26 cellular contexts compared by ENCODE assay signal in genomic region chr2:72211359-72211758, GRCh38.
DNase-seq lines count a peak whose midpoint lies in the region; ATAC-seq, FAIRE-seq and TF ChIP-seq lines count a peak whose summit lies in the region.
"Had no signal": no experiment of that assay in that cellular context is flagged by ENCODE, and none has a peak within 500 bp of the region (broad histone marks: within the 10 kb centered on the region; RNA-seq: fewer than 3 reads in every experiment).

No MANE protein-coding gene starts in this region.

- H2AFZ ChIP-seq in mammary epithelial cell (ENCODE audit: low read depth, low read length) = no peak overlapping the region
- H2AFZ ChIP-seq in keratinocyte (ENCODE audit: control insufficient read depth, low read length) = no peak overlapping the region
- H2AFZ ChIP-seq: neural progenitor cell had no signal

- no peak for ATAC-seq in A549
- ATAC-seq: heart left ventricle; left ventricle myocardium superior; stimulated activated effector memory CD8-positive, alpha-beta T cell treated with anti-CD3 and anti-CD28 coated beads, Interleukin-12 subunit alpha, Interleukin-12 subunit beta, amount 100 ng/mL, for 72 hours; T-helper 17 cell had no signal

- intact Hi-C loops in mammary epithelial cell (cut with micrococcal nuclease) (loop anchor here (5.0 kb wide), 1 partner anchor 116 kb away; no protein-coding TSS in a partner anchor), testis (cut with DNase I; ENCODE audit: low total_unique reads) (no loop called here)

- TF ChIP-seq RAD21 in A549 (conservative IDR thresholded peaks at IDR 0.05 in 1 of 2, IDR thresholded peaks at IDR 0.05 in 1 of 2) = no peak

- H4K20me1 ChIP-seq in mammary epithelial cell (ENCODE audit: insufficient read depth, low read length) (no peaks in the 10 kb centered on the region), keratinocyte (ENCODE audit: control insufficient read depth, extremely low read depth, insufficient read depth, low read length) (no peaks in the 10 kb centered on the region)

- peak; percentile 32 for FAIRE-seq in A549 (lab: Jason Lieb, UNC)
- FAIRE-seq in keratinocyte (lab: Jason Lieb, UNC) = peak; percentile 62
- FAIRE-seq: GM12892 had no signal

- H3K9me3 ChIP-seq in A549 = no peaks in the 10 kb centered on the region
- H3K9me3 ChIP-seq in mammary epithelial cell (replicated peaks; ENCODE audit: insufficient read depth, low read length) = no peaks in the 10 kb centered on the region
- no peaks in the 10 kb centered on the region for H3K9me3 ChIP-seq in keratinocyte (ENCODE audit: control insufficient read depth, low read depth, low read length)
- H3K9me3 ChIP-seq in WERI-Rb-1 (ENCODE audit: severe bottlenecking) = no peaks in the 10 kb centered on the region
- no peaks in the 10 kb centered on the region for H3K9me3 ChIP-seq in testis
- H3K9me3 ChIP-seq: BE2C, heart left ventricle had no signal

- TF ChIP-seq EP300 in A549 (IDR thresholded peaks at IDR 0.05) = no peak

- H3K9ac ChIP-seq in mammary epithelial cell (ENCODE audit: insufficient read depth, low read length) = no peak overlapping the region
- no peak overlapping the region for H3K9ac ChIP-seq in keratinocyte (ENCODE audit: control insufficient read depth, extremely low read depth, insufficient read depth, low read length)
- H3K9ac ChIP-seq: neural progenitor cell had no signal

- peak in 1 of 2 experiments; percentile 38 for DNase-seq in A549 (ENCODE audit: low read depth in 1 of 2, low spot score in 1 of 2)
- peak; percentile 21 for DNase-seq in LoVo (ENCODE audit: low spot score)
- DNase-seq in mammary epithelial cell = peak; percentile 69
- no peak for DNase-seq in keratinocyte (ENCODE audit: low read depth, low spot score)
- DNase-seq in WERI-Rb-1 = no peak
- DNase-seq in testis = no peak
- no peak for DNase-seq in SKM-1 (lab: John Stamatoyannopoulos, UW; ENCODE audit: unreplicated experiment)
- no peak for DNase-seq in MV-4-11 (lab: John Stamatoyannopoulos, UW)
- DNase-seq: activated CD4-positive, alpha-beta T cell treated with anti-CD3 and anti-CD28 coated beads for 48 hours; activated naive CD4-positive, alpha-beta T cell treated with anti-CD3 and anti-CD28 coated beads, Interleukin-2, amount 10 ng/mL, durations not matched to agents 7 days and 5 days; activated T-cell treated with anti-CD3 and anti-CD28 coated beads, Interleukin-2, amount 50 U/mL, for 48 hours; anterior cingulate cortex; BE2C; DMS79 treated with DMSO at 0.1 percent for 48 hours; endodermal cell; heart left ventricle; Kasumi-1; left ventricle myocardium superior; NCI-H1105 treated with DMSO at 0.1 percent for 48 hours; NCI-H2081 treated with DMSO at 0.1 percent for 48 hours; NCI-H510A; stimulated activated CD4-positive, alpha-beta T cell treated with anti-CD3 and anti-CD28 coated beads, Interleukin-2, amount 100 ng/mL, for 24 hours; T-helper 17 cell had no signal

- H3K36me3 ChIP-seq in mammary epithelial cell (ENCODE audit: insufficient read depth, low read length) (no peaks in the 10 kb centered on the region), keratinocyte (ENCODE audit: control insufficient read depth in 2 of 2, extremely low read depth in 1 of 2, insufficient read depth in 2 of 2, low read length in 2 of 2) (peaks cover 0 to 2% of the 10 kb centered on the region in 2 experiments), WERI-Rb-1 (no peaks in the 10 kb centered on the region), testis (ENCODE audit: low read depth, missing control alignments) (no peaks in the 10 kb centered on the region)
- H3K36me3 ChIP-seq: BE2C, heart left ventricle, neural progenitor cell had no signal

- peaks cover 42% of the 10 kb centered on the region for H3K4me1 ChIP-seq in A549
- peaks cover 6% of the 10 kb centered on the region for H3K4me1 ChIP-seq in mammary epithelial cell (ENCODE audit: insufficient read depth, low read length)
- peaks cover 6% of the 10 kb centered on the region for H3K4me1 ChIP-seq in keratinocyte (ENCODE audit: control insufficient read depth, extremely low read depth, insufficient read depth, low read length)
- no peaks in the 10 kb centered on the region for H3K4me1 ChIP-seq in testis
- H3K4me1 ChIP-seq: BE2C, neural progenitor cell had no signal

- in situ Hi-C loops in mammary epithelial cell (cut with MboI; ENCODE audit: low sequenced_read_pairs in 2 of 2) = no loop called here

- 76% methylated on average over 2 of the region's 2 CpGs for WGBS in A549 (ENCODE audit: missing lambda C conversion rate)
- WGBS in mammary epithelial cell (ENCODE audit: low coverage, missing lambda C conversion rate) = 94% methylated on average over 2 of the region's 2 CpGs
- 94 to 98% methylated on average over 2 of the region's 2 CpGs for WGBS in testis, 2 donors

- H3K79me2 ChIP-seq in mammary epithelial cell (ENCODE audit: insufficient read depth, low read length) = no peaks in the 10 kb centered on the region
- no peaks in the 10 kb centered on the region for H3K79me2 ChIP-seq in keratinocyte (ENCODE audit: control insufficient read depth, insufficient read depth, low read length)

- dilution Hi-C loops in mammary epithelial cell (cut with HindIII; ENCODE audit: low sequenced_read_pairs) = loop anchor here (5.0 kb wide), 2 partner anchors 34 to 41 kb away; no protein-coding TSS in a partner anchor
- dilution Hi-C loops in keratinocyte (cut with MboI; ENCODE audit: extremely low pct_ligation_motif_present, low sequenced_read_pairs) = no loop called here

- BruUV-seq in mammary epithelial cell (replicated peaks; lab: Mats Ljungman, UMichigan) = no TSS peak

- TF ChIP-seq POLR2A in A549 (IDR thresholded peaks at IDR 0.05; ENCODE audit: low read length) (no peak), testis (IDR thresholded peaks at IDR 0.05) (no peak)

- CTCF ChIA-PET in A549 (lab: Yijun Ruan, JAX) = interaction anchor here (0.6 kb wide), 1 partner anchor 25 kb away, joined by 3 read pairs; no protein-coding TSS in a partner anchor
- CTCF ChIA-PET in mammary epithelial cell (lab: Charles Lee; ENCODE audit: low non-redundant PET) = interaction anchor here (0.5 to 0.7 kb wide), 2 partner anchors 51 to 1111 kb away, joined by 3 read pairs; no protein-coding TSS in a partner anchor

- TF ChIP-seq CTCF in A549 (IDR thresholded peaks at IDR 0.05) (no peak), mammary epithelial cell (conservative IDR thresholded peaks at IDR 0.05 in 1 of 2, IDR thresholded peaks at IDR 0.05 in 1 of 2; ENCODE audit: extremely low read depth in 1 of 2, insufficient read depth in 1 of 2, low read depth in 1 of 2, low read length in 2 of 2) (no peak), keratinocyte (optimal IDR thresholded peaks at IDR 0.05 in 1 of 3, IDR thresholded peaks at IDR 0.05 in 1 of 3, conservative IDR thresholded peaks at IDR 0.05 in 1 of 3; ENCODE audit: extremely low read depth in 1 of 3, insufficient read depth in 2 of 3, low read length in 3 of 3) (no peak), WERI-Rb-1 (IDR thresholded peaks at IDR 0.05; ENCODE audit: low read depth, low read length) (no peak), testis (IDR thresholded peaks at IDR 0.05) (no peak)

- POLR2A ChIA-PET in A549 (lab: Yijun Ruan, JAX) = no interaction called here

- H3K9me1 ChIP-seq in keratinocyte (ENCODE audit: control insufficient read depth, extremely low read depth, insufficient read depth, low read length) = no peaks in the 10 kb centered on the region

- H3K27ac ChIP-seq in A549 = peak overlapping the region in 1 of 2 experiments; percentile 38; a peak in 1 of 6 replicates
- no peak overlapping the region for H3K27ac ChIP-seq in mammary epithelial cell (ENCODE audit: insufficient read depth, low read depth, low read length)
- no peak overlapping the region for H3K27ac ChIP-seq in keratinocyte (ENCODE audit: control insufficient read depth, insufficient read depth, low read length)
- no peak overlapping the region for H3K27ac ChIP-seq in WERI-Rb-1
- no peak overlapping the region for H3K27ac ChIP-seq in testis
- H3K27ac ChIP-seq: heart left ventricle, neural progenitor cell had no signal

- no peak overlapping the region for H3K4me2 ChIP-seq in A549
- no peak overlapping the region for H3K4me2 ChIP-seq in mammary epithelial cell (ENCODE audit: insufficient read depth, low read depth, low read length)
- H3K4me2 ChIP-seq in keratinocyte (ENCODE audit: control insufficient read depth, extremely low read depth, insufficient read depth, low read depth, low read length) = no peak overlapping the region
- H3K4me2 ChIP-seq: neural progenitor cell had no signal

- H3K4me3 ChIP-seq in A549 (no peak overlapping the region), mammary epithelial cell (replicated peaks in 1 of 3; ENCODE audit: insufficient read depth in 1 of 3, low read depth in 2 of 3, low read length in 3 of 3) (no peak overlapping the region), keratinocyte (ENCODE audit: control insufficient read depth in 2 of 3, extremely low read depth in 1 of 3, insufficient read depth in 2 of 3, low read depth in 1 of 3, low read length in 3 of 3) (no peak overlapping the region), WERI-Rb-1 (ENCODE audit: low read depth, low read length) (no peak overlapping the region), testis (no peak overlapping the region)
- H3K4me3 ChIP-seq: heart left ventricle, neural progenitor cell had no signal

- H3K27me3 ChIP-seq in mammary epithelial cell (ENCODE audit: insufficient read depth, low read length) (no peaks in the 10 kb centered on the region), keratinocyte (ENCODE audit: control insufficient read depth, extremely low read depth, insufficient read depth, low read length) (no peaks in the 10 kb centered on the region), WERI-Rb-1 (ENCODE audit: insufficient read depth, low read depth, severe bottlenecking) (no peaks in the 10 kb centered on the region), testis (no peaks in the 10 kb centered on the region)
- H3K27me3 ChIP-seq: BE2C, heart left ventricle, neural progenitor cell had no signal

TF ChIP-seq in A549, 52 proteins besides CTCF, POLR2A, EP300 and RAD21 (continues in another document):
- TF ChIP-seq E2F6 (IDR thresholded peaks at IDR 0.05; ENCODE audit: borderline replicate concordance, low read depth) (no peak), POLR2AphosphoS2 (conservative IDR thresholded peaks at IDR 0.05; ENCODE audit: low read length) (no peak), FOXS1 (CRISPR knock-in tag; IDR thresholded peaks at IDR 0.05) (no peak), NFE2L2 (conservative IDR thresholded peaks at IDR 0.05; ENCODE audit: low read length) (no peak), HES2 (IDR thresholded peaks at IDR 0.05) (no peak), HEYL (CRISPR knock-in tag; IDR thresholded peaks at IDR 0.05) (no peak), TP53 (CRISPR knock-in tag; IDR thresholded peaks at IDR 0.05) (no peak)

Comparison
In these comparisons a context has a peak if more than half of its experiments do, and no peak if none do; other contexts are left out.
1. DNase-seq: peak in LoVo (single experiment) and mammary epithelial cell (single experiment); none in keratinocyte (single experiment), WERI-Rb-1 (single experiment), testis (single experiment), SKM-1 (single experiment) and MV-4-11 (single experiment).